8 cellular contexts compared by ENCODE assay signal in genomic region chr5:43661102-43661501, GRCh38. TPM values are rescaled to one million over a fixed set of nuclear protein-coding genes. Genes with fewer than 3 reads are reported as not detected.
DNase-seq lines count a peak whose midpoint lies in the region; ATAC-seq and TF ChIP-seq lines count a peak whose summit lies in the region.

No MANE protein-coding gene starts in this region.

- no peaks in the 10 kb centered on the region for H3K36me3 Mint-ChIP-seq in natural killer cell
- H3K36me3 Mint-ChIP-seq in natural killer cell treated with Interleukin-12 subunit alpha and Interleukin-12 subunit beta and Interleukin-15 and Interleukin-18, amount 100 ng/mL, for 72 hours: peaks cover 23% of the 10 kb centered on the region
- no peaks in the 10 kb centered on the region for H3K36me3 Mint-ChIP-seq in endothelial cell (ENCODE audit: low read depth, unreplicated experiment)

- peak; percentile 64 for TF ChIP-seq CTCF in natural killer cell (IDR thresholded peaks at IDR 0.05)
- TF ChIP-seq CTCF in endothelial cell (IDR thresholded peaks at IDR 0.05; ENCODE audit: unreplicated experiment): peak; percentile 83
- TF ChIP-seq CTCF in smooth muscle cell (IDR thresholded peaks at IDR 0.05; ENCODE audit: borderline replicate concordance, insufficient read depth, poor library complexity, severe bottlenecking): peak; percentile 58

- no peak overlapping the region for H2AFZ ChIP-seq in smooth muscle cell (ENCODE audit: low read depth)

- H3K9me3 Mint-ChIP-seq in natural killer cell (peaks cover 2 to 3% of the 10 kb centered on the region in 2 donors), endothelial cell (ENCODE audit: unreplicated experiment) (no peaks in the 10 kb centered on the region)
- H3K9me3 Mint-ChIP-seq in natural killer cell treated with Interleukin-12 subunit alpha and Interleukin-12 subunit beta and Interleukin-15 and Interleukin-18, amount 100 ng/mL, for 72 hours: peaks cover 3% of the 10 kb centered on the region

- WGBS in smooth muscle cell (ENCODE audit: low lambda C conversion rate): 77% methylated on average over 1 of the region's 2 CpGs

- H3K4me1 Mint-ChIP-seq in natural killer cell (peaks cover 0 to 5% of the 10 kb centered on the region in 2 donors), endothelial cell (ENCODE audit: unreplicated experiment) (no peaks in the 10 kb centered on the region)
- H3K4me1 Mint-ChIP-seq in natural killer cell treated with Interleukin-12 subunit alpha and Interleukin-12 subunit beta and Interleukin-15 and Interleukin-18, amount 100 ng/mL, for 72 hours (ENCODE audit: low read depth in 2 of 2): peaks cover 0 to 6% of the 10 kb centered on the region in 2 donors

- H3K4me3 ChIP-seq in smooth muscle cell: no peak overlapping the region

- no peaks in the 10 kb centered on the region for H3K27me3 Mint-ChIP-seq in natural killer cell (ENCODE audit: low read depth in 2 of 2)
- H3K27me3 Mint-ChIP-seq in natural killer cell treated with Interleukin-12 subunit alpha and Interleukin-12 subunit beta and Interleukin-15 and Interleukin-18, amount 100 ng/mL, for 72 hours: no peaks in the 10 kb centered on the region
- H3K27me3 Mint-ChIP-seq in endothelial cell (ENCODE audit: unreplicated experiment): no peaks in the 10 kb centered on the region

- intact Hi-C loops in natural killer cell (cut with micrococcal nuclease): no loop called here

- H3K4me1 ChIP-seq in smooth muscle cell (ENCODE audit: low read depth): no peaks in the 10 kb centered on the region

- H3K36me3 ChIP-seq in smooth muscle cell (ENCODE audit: low read depth): peaks cover 9% of the 10 kb centered on the region

- H3K4me2 ChIP-seq in smooth muscle cell: no peak overlapping the region

- ATAC-seq in natural killer cell (no peak), HG03442 (IDR thresholded peaks at IDR 0.05; ENCODE audit: unreplicated experiment) (no peak), GM19324 (IDR thresholded peaks at IDR 0.05; ENCODE audit: low FRiP score, unreplicated experiment) (no peak)
- no peak for ATAC-seq in natural killer cell treated with Interleukin-12 subunit alpha and Interleukin-12 subunit beta and Interleukin-15 and Interleukin-18, amount 100 ng/mL, for 72 hours

- H3K27ac ChIP-seq in smooth muscle cell (ENCODE audit: low read depth): no peak overlapping the region

- H4K20me1 ChIP-seq in smooth muscle cell (ENCODE audit: low read depth): no peaks in the 10 kb centered on the region

- H3K4me3 Mint-ChIP-seq in natural killer cell (no peak overlapping the region), endothelial cell (ENCODE audit: unreplicated experiment) (no peak overlapping the region)
- no peak overlapping the region for H3K4me3 Mint-ChIP-seq in natural killer cell treated with Interleukin-12 subunit alpha and Interleukin-12 subunit beta and Interleukin-15 and Interleukin-18, amount 100 ng/mL, for 72 hours

- no peak overlapping the region for H3K9ac ChIP-seq in smooth muscle cell (ENCODE audit: low read depth)

- H3K27ac Mint-ChIP-seq in natural killer cell (no peak overlapping the region), endothelial cell (ENCODE audit: unreplicated experiment) (no peak overlapping the region)
- no peak overlapping the region for H3K27ac Mint-ChIP-seq in natural killer cell treated with Interleukin-12 subunit alpha and Interleukin-12 subunit beta and Interleukin-15 and Interleukin-18, amount 100 ng/mL, for 72 hours

- no peaks in the 10 kb centered on the region for H3F3A ChIP-seq in smooth muscle cell (ENCODE audit: low read depth)

- no peaks in the 10 kb centered on the region for H3K79me2 ChIP-seq in smooth muscle cell (ENCODE audit: low read depth)

- DNase-seq in natural killer cell (no peak), NCI-H748 treated with DMSO at 0.1 percent for 48 hours (lab: John Stamatoyannopoulos, UW) (peak; percentile 41), endothelial cell (ENCODE audit: low spot score) (peak; percentile 30), smooth muscle cell (lab: John Stamatoyannopoulos, UW; ENCODE audit: unreplicated experiment) (no peak), putamen (ENCODE audit: low spot score) (no peak)
- DNase-seq in natural killer cell treated with Interleukin-12 subunit alpha and Interleukin-12 subunit beta and Interleukin-15 and Interleukin-18, amount 100 ng/mL, for 72 hours (ENCODE audit: low spot score): no peak

- H3K9me3 ChIP-seq in smooth muscle cell (replicated peaks; ENCODE audit: low read depth): no peaks in the 10 kb centered on the region

- no peaks in the 10 kb centered on the region for H3K27me3 ChIP-seq in smooth muscle cell (ENCODE audit: low read depth)

RNA-seq across cellular contexts. Expression of gene NNT, which starts 58.1 kb away (rescaled TPM):
- 10 to 100 TPM; 57.0 to 66.1 (median 64.6) TPM for total RNA-seq in natural killer cell
- total RNA-seq in natural killer cell treated with Interleukin-12 subunit alpha and Interleukin-12 subunit beta and Interleukin-15 and Interleukin-18, amount 100 ng/mL, for 72 hours: 10 to 100 TPM; 63.2 to 70.6 TPM
- 21.7 TPM for total RNA-seq in endothelial cell (ENCODE audit: unreplicated experiment)
- 39.8 and 49.8 TPM in 2 replicates for total RNA-seq in smooth muscle cell
- 20.3 and 26.8 TPM in 2 replicates for polyA plus RNA-seq in smooth muscle cell

Comparison
In these comparisons a context has a peak if more than half of its experiments do, and no peak if none do; other contexts are left out.
1. DNase-seq: peak in NCI-H748 treated with DMSO at 0.1 percent for 48 hours (single experiment) and endothelial cell (single experiment); none in natural killer cell (single experiment), natural killer cell treated with Interleukin-12 subunit alpha and Interleukin-12 subunit beta and Interleukin-15 and Interleukin-18, amount 100 ng/mL, for 72 hours (single experiment), smooth muscle cell (single experiment) and putamen (single experiment).
2. Peak in every context shown above with its lines, with median percentiles within 50 percentile points of each other: CTCF ChIP-seq.